In the genomic region with DNA sequence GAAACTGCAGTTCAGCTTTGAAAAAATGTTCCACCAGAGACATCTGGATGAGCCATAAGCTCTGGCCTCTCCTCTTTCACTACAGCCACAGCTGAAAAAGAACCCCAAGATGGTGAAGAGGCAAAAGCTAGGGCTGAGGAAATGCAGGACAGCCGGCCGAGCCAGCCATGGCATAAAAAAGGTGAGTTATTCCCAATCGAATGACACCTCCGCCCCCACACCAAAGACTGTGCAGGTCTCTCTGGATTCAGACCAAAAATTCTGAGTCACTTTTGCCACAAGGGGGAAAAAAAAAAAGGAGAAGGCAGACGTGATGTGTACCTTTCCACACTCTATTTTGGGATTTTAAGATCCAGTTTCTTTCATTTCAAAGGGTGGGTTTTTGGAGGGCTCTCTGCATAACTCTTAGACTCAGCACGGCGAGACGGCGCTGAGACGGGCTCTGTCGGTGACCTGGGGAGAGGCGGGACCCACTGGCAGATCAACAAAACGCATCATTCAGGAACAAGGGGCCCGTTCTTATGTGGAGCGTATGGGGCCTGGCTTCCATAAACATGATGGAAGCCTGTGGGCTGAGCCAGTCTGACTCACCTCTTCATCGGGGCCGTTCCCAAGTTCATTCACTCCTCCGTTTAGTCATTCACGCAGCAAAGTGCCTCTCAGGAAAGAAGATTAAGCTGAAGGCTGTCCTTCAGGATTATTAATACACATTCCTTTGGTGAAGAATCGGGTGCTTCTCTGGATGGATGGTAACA, we compare ENCODE assay signal across 11 cellular contexts. TPM values are rescaled to one million over a fixed set of nuclear protein-coding genes. Genes with fewer than 3 reads are reported as not detected.
DNase-seq lines count a peak whose midpoint lies in the region; ATAC-seq and TF ChIP-seq lines count a peak whose summit lies in the region.
"Had no signal": no experiment of that assay in that cellular context is flagged by ENCODE, and none has a peak within 500 bp of the region (broad histone marks: within the 10 kb centered on the region; RNA-seq: fewer than 3 reads in every experiment).

No MANE protein-coding gene starts in this region.

- H3K36me3 ChIP-seq in BLaER1: peaks cover 30% of the 10 kb centered on the region; the same call in 1 of the 2 replicates
- H3K36me3 ChIP-seq in CD8-positive, alpha-beta T cell (ENCODE audit: insufficient read depth, low read length): peaks cover 4% of the 10 kb centered on the region

- peaks cover 52% of the 10 kb centered on the region for H4K20me1 ChIP-seq in BLaER1

- H3K36me3 Mint-ChIP-seq in CD8-positive, alpha-beta T cell: peaks cover 73% of the 10 kb centered on the region

- H3K9me3 ChIP-seq in BLaER1: no peaks in the 10 kb centered on the region
- H3K9me3 ChIP-seq in CD8-positive, alpha-beta T cell (ENCODE audit: low read length): no peaks in the 10 kb centered on the region
- H3K9me3 ChIP-seq: psoas muscle had no signal

- POLR2A ChIA-PET in CD8-positive, alpha-beta T cell (lab: Charles Lee): no interaction called here

- no peak overlapping the region for H3K9ac ChIP-seq in BLaER1

- H3K9me3 Mint-ChIP-seq in CD8-positive, alpha-beta T cell: no peaks in the 10 kb centered on the region
- H3K9me3 Mint-ChIP-seq: activated naive CD4-positive, alpha-beta T cell treated with anti-CD3 and anti-CD28 coated beads, Interleukin-2, amount 50 U/mL, for 72 hours had no signal

- H3K4me2 ChIP-seq in BLaER1: peak overlapping the region; percentile 34; the same call in 1 of the 2 replicates

- H3K4me1 ChIP-seq in BLaER1: peaks cover 64% of the 10 kb centered on the region
- peaks cover 12% of the 10 kb centered on the region for H3K4me1 ChIP-seq in CD8-positive, alpha-beta T cell (ENCODE audit: insufficient read depth, low read length)
- H3K4me1 ChIP-seq: psoas muscle had no signal

- ATAC-seq in CD8-positive, alpha-beta T cell: no peak
- ATAC-seq in HG03135 (IDR thresholded peaks at IDR 0.05; ENCODE audit: unreplicated experiment): no peak
- ATAC-seq: psoas muscle had no signal

- DNase-seq in LoVo (ENCODE audit: low spot score): peak; percentile 69
- DNase-seq in cardiac fibroblast (ENCODE audit: low read depth in 2 of 2): peak; percentile 62 to 89
- DNase-seq in myocyte (ENCODE audit: low read depth): peak; percentile 6
- no peak for DNase-seq in CD8-positive, alpha-beta T cell
- DNase-seq in NOMO-1 (lab: John Stamatoyannopoulos, UW; ENCODE audit: unreplicated experiment in 2 of 2): no peak
- DNase-seq in stimulated activated CD4-positive, alpha-beta T cell treated with anti-CD3 and anti-CD28 coated beads, Interleukin-2, amount 100 ng/mL, for 48 hours: no peak
- DNase-seq: DND-41, psoas muscle had no signal

- no peak for TF ChIP-seq CTCF in cardiac fibroblast (IDR thresholded peaks at IDR 0.05; ENCODE audit: low read depth, low read length)
- TF ChIP-seq CTCF in CD8-positive, alpha-beta T cell (IDR thresholded peaks at IDR 0.05): no peak

- CTCF ChIA-PET in CD8-positive, alpha-beta T cell (lab: Charles Lee): interaction anchor here (0.7 kb wide), 1 partner anchor 86 kb away, joined by 3 read pairs; no protein-coding TSS in a partner anchor

- no peaks in the 10 kb centered on the region for H3K27me3 ChIP-seq in BLaER1
- no peaks in the 10 kb centered on the region for H3K27me3 ChIP-seq in CD8-positive, alpha-beta T cell (ENCODE audit: insufficient read depth, low read length)

- H3K27me3 Mint-ChIP-seq in CD8-positive, alpha-beta T cell (ENCODE audit: low read depth): no peaks in the 10 kb centered on the region

- no peak overlapping the region for H3K27ac Mint-ChIP-seq in CD8-positive, alpha-beta T cell

- peaks cover 57% of the 10 kb centered on the region for H3K4me1 Mint-ChIP-seq in CD8-positive, alpha-beta T cell (ENCODE audit: low read depth)

- intact Hi-C loops in CD8-positive, alpha-beta T cell (cut with DNase I, micrococcal nuclease): no loop called here

- H3K4me3 ChIP-seq in BLaER1 (no peak overlapping the region), cardiac fibroblast (replicated peaks in 1 of 2; ENCODE audit: low read depth in 2 of 2, low read length in 2 of 2) (no peak overlapping the region)
- no peak overlapping the region for H3K4me3 ChIP-seq in CD8-positive, alpha-beta T cell (ENCODE audit: low read depth, low read length)
- H3K4me3 ChIP-seq: psoas muscle had no signal

- no peak overlapping the region for H3K4me3 Mint-ChIP-seq in CD8-positive, alpha-beta T cell

- H3K27ac ChIP-seq in BLaER1: no peak overlapping the region
- H3K27ac ChIP-seq in CD8-positive, alpha-beta T cell (ENCODE audit: low read depth, low read length): no peak overlapping the region
- H3K27ac ChIP-seq: psoas muscle had no signal

RNA-seq across cellular contexts. Expression of a gene that starts 54.8 kb away (rescaled TPM):
- 0.10 TPM in 1 of 2 replicates, not detected in the other for total RNA-seq in myocyte
- polyA plus RNA-seq in myocyte (2012): 0.45 TPM
- 10 to 100 TPM; 32.6 to 34.9 TPM for total RNA-seq in CD8-positive, alpha-beta T cell

Comparison
In these comparisons a context has a peak if more than half of its experiments do, and no peak if none do; other contexts are left out.
1. DNase-seq: peak in LoVo (single experiment), cardiac fibroblast (2 of 2) and myocyte (single experiment); none in CD8-positive, alpha-beta T cell (0 of 7), NOMO-1 (0 of 2) and stimulated activated CD4-positive, alpha-beta T cell treated with anti-CD3 and anti-CD28 coated beads, Interleukin-2, amount 100 ng/mL, for 48 hours (0 of 2).
2. RNA of a gene that starts 54.8 kb away (total RNA-seq): 32.6 to 34.9 TPM in CD8-positive, alpha-beta T cell; 0.10 TPM in myocyte; every median in the first group is over 10 times any median in the second.